28 cellular contexts compared by ENCODE assay signal in the genomic region with DNA sequence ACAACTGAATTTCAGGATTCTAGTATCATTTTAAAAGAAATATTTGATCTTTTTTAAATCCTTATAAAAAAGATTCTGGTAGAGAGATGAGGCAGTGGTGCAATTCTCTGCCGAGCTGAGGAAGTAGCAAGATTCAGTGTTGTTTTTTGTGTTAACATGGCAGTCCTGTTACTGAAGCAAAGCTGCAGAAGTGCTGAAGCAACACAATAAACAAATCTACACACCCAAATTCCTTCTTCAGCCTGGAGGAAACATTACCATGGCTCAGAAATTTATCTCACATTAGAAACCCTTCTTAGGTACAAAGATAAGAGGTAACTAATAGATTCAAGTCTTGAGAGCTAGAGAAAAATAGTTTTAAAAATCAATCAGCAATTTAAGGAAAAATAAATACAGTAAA.
"Had no signal": no experiment of that assay in that cellular context is flagged by ENCODE, and none has a peak within 500 bp of the region (broad histone marks: within the 10 kb centered on the region; RNA-seq: fewer than 3 reads in every experiment).

No MANE protein-coding gene starts in this region.

- DNase-seq: dorsolateral prefrontal cortex; effector CD4-positive, alpha-beta T cell; foreskin fibroblast; gastrocnemius medialis; heart left ventricle; kidney glomerular epithelial cell; left colon; left ventricle myocardium superior; lower lobe of right lung; mucosa of descending colon; naive B cell; pancreas; right lobe of liver; stimulated activated CD4-positive, alpha-beta T cell treated with anti-CD3 and anti-CD28 coated beads, Interleukin-12 subunit alpha, Interleukin-12 subunit beta, amount 100 ng/mL, for 4 hours; stimulated activated CD4-positive, alpha-beta T cell treated with anti-CD3 and anti-CD28 coated beads, Interleukin-1b, Interleukin-23, amount 100 ng/mL, for 48 hours; stimulated activated CD4-positive, alpha-beta T cell treated with anti-CD3 and anti-CD28 coated beads, Interleukin-4, amount 100 ng/mL, for 1 hour; stimulated activated CD8-positive, alpha-beta memory T cell treated with anti-CD3 and anti-CD28 coated beads, Interleukin-4, amount 100 ng/mL, for 48 hours; stimulated activated naive CD4-positive, alpha-beta T cell treated with Interleukin-2 at 50 U/mL for 16 hours; stomach; thyroid gland; trophoblast cell had no signal

- H3K4me1 ChIP-seq: lower lobe of right lung, vagina had no signal

- H3K9me3 ChIP-seq: gastrocnemius medialis, lower lobe of right lung, mucosa of descending colon, neutrophil, pancreas, right lobe of liver, stomach, thyroid gland, vagina had no signal

- H3K27ac ChIP-seq: dorsolateral prefrontal cortex, heart left ventricle, hepatocyte, lower lobe of right lung, neutrophil, pancreas, right lobe of liver, stomach, thyroid gland, vagina had no signal

- H3K27me3 Mint-ChIP-seq: naive B cell; natural killer cell treated with Interleukin-12 subunit alpha and Interleukin-12 subunit beta and Interleukin-15 and Interleukin-18, amount 100 ng/mL, for 72 hours had no signal

- H3K27ac Mint-ChIP-seq: mesothelial cell of epicardium; naive B cell; natural killer cell treated with Interleukin-12 subunit alpha and Interleukin-12 subunit beta and Interleukin-15 and Interleukin-18, amount 100 ng/mL, for 72 hours had no signal

- H3K27me3 ChIP-seq: dorsolateral prefrontal cortex, gastrocnemius medialis, heart left ventricle, hepatocyte, neutrophil, pancreas, right lobe of liver, stomach, thyroid gland, vagina had no signal

- ATAC-seq: left colon; lower lobe of right lung; mucosa of descending colon; natural killer cell treated with Interleukin-12 subunit alpha and Interleukin-12 subunit beta and Interleukin-15 and Interleukin-18, amount 100 ng/mL, for 72 hours; pancreas; right lobe of liver had no signal

- H3K4me1 Mint-ChIP-seq: naive B cell, neural crest cell had no signal

- H3K4me3 ChIP-seq: dorsolateral prefrontal cortex, gastrocnemius medialis, heart left ventricle, hepatocyte, lower lobe of right lung, mucosa of descending colon, pancreas, right lobe of liver, smooth muscle cell, stomach, thyroid gland, vagina had no signal

- H3K36me3 ChIP-seq: gastrocnemius medialis, lower lobe of right lung, pancreas, right lobe of liver, thyroid gland, vagina had no signal

- H3K4me3 Mint-ChIP-seq: mesothelial cell of epicardium; naive B cell; natural killer cell treated with Interleukin-12 subunit alpha and Interleukin-12 subunit beta and Interleukin-15 and Interleukin-18, amount 100 ng/mL, for 72 hours; neural crest cell had no signal
